9 cellular contexts compared by ENCODE assay signal in genomic region chr10:62726142-62726541, GRCh38.
DNase-seq lines count a peak whose midpoint lies in the region; ATAC-seq and TF ChIP-seq lines count a peak whose summit lies in the region.
"Had no signal": no experiment of that assay in that cellular context is flagged by ENCODE, and none has a peak within 500 bp of the region (broad histone marks: within the 10 kb centered on the region; RNA-seq: fewer than 3 reads in every experiment).

No MANE protein-coding gene starts in this region.

- no peaks in the 10 kb centered on the region for H3K36me3 ChIP-seq in Peyer's patch
- H3K36me3 ChIP-seq in left lung = no peaks in the 10 kb centered on the region
- no peaks in the 10 kb centered on the region for H3K36me3 ChIP-seq in MG63

- CTCF ChIA-PET in activated naive CD4-positive, alpha-beta T cell treated with anti-CD3 and anti-CD28 coated beads for 36 hours (lab: Charles Lee) = interaction anchor here (1.2 kb wide), 1 partner anchor 57 kb away, joined by 5 read pairs; no protein-coding TSS in a partner anchor
- CTCF ChIA-PET in activated naive CD4-positive, alpha-beta T cell treated with anti-CD3 and anti-CD28 coated beads, Interleukin-2, amount 10 ng/mL, durations not matched to agents 7 days and 5 days (lab: Charles Lee) = no interaction called here

- no peak overlapping the region for H3K27ac ChIP-seq in Peyer's patch
- H3K27ac ChIP-seq in left lung = no peak overlapping the region

- H3K27me3 ChIP-seq in Peyer's patch (no peaks in the 10 kb centered on the region), left lung (no peaks in the 10 kb centered on the region), MG63 (no peaks in the 10 kb centered on the region)

- no peak overlapping the region for H3K27ac Mint-ChIP-seq in activated naive CD4-positive, alpha-beta T cell treated with anti-CD3 and anti-CD28 coated beads for 36 hours
- no peak overlapping the region for H3K27ac Mint-ChIP-seq in activated naive CD4-positive, alpha-beta T cell treated with anti-CD3 and anti-CD28 coated beads, Interleukin-2, amount 10 ng/mL, durations not matched to agents 7 days and 5 days
- H3K27ac Mint-ChIP-seq in activated naive CD8-positive, alpha-beta T cell = peak overlapping the region; percentile 52
- H3K27ac Mint-ChIP-seq in stimulated activated naive CD8-positive, alpha-beta T cell treated with anti-CD3 and anti-CD28 coated beads, Interleukin-15, amount 100 ng/mL, for 72 hours = no peak overlapping the region
- H3K27ac Mint-ChIP-seq: B cell had no signal

- H3K4me1 Mint-ChIP-seq in activated naive CD4-positive, alpha-beta T cell treated with anti-CD3 and anti-CD28 coated beads for 36 hours (ENCODE audit: low read depth) = peaks cover 39% of the 10 kb centered on the region
- peaks cover 15% of the 10 kb centered on the region for H3K4me1 Mint-ChIP-seq in activated naive CD4-positive, alpha-beta T cell treated with anti-CD3 and anti-CD28 coated beads, Interleukin-2, amount 10 ng/mL, durations not matched to agents 7 days and 5 days
- peaks cover 49% of the 10 kb centered on the region for H3K4me1 Mint-ChIP-seq in activated naive CD8-positive, alpha-beta T cell (ENCODE audit: low read depth)
- peaks cover 51% of the 10 kb centered on the region for H3K4me1 Mint-ChIP-seq in stimulated activated naive CD8-positive, alpha-beta T cell treated with anti-CD3 and anti-CD28 coated beads, Interleukin-15, amount 100 ng/mL, for 72 hours
- H3K4me1 Mint-ChIP-seq: B cell had no signal

- TF ChIP-seq POLR2A in Peyer's patch (IDR thresholded peaks at IDR 0.05) = no peak

- no peaks in the 10 kb centered on the region for H3K9me3 ChIP-seq in Peyer's patch
- no peaks in the 10 kb centered on the region for H3K9me3 ChIP-seq in left lung
- H3K9me3 ChIP-seq in MG63 = no peaks in the 10 kb centered on the region

- peak; percentile 69 for DNase-seq in activated naive CD4-positive, alpha-beta T cell treated with anti-CD3 and anti-CD28 coated beads for 36 hours
- DNase-seq in activated naive CD4-positive, alpha-beta T cell treated with anti-CD3 and anti-CD28 coated beads, Interleukin-2, amount 10 ng/mL, durations not matched to agents 7 days and 5 days = no peak
- peak; percentile 57 to 75 for DNase-seq in stimulated activated naive CD8-positive, alpha-beta T cell treated with anti-CD3 and anti-CD28 coated beads, Interleukin-15, amount 100 ng/mL, for 72 hours
- DNase-seq in Peyer's patch = no peak
- no peak for DNase-seq in left lung
- no peak for DNase-seq in MG63

- H3K36me3 Mint-ChIP-seq in activated naive CD4-positive, alpha-beta T cell treated with anti-CD3 and anti-CD28 coated beads for 36 hours (ENCODE audit: low read depth) = no peaks in the 10 kb centered on the region
- H3K36me3 Mint-ChIP-seq in activated naive CD4-positive, alpha-beta T cell treated with anti-CD3 and anti-CD28 coated beads, Interleukin-2, amount 10 ng/mL, durations not matched to agents 7 days and 5 days = no peaks in the 10 kb centered on the region
- H3K36me3 Mint-ChIP-seq in activated naive CD8-positive, alpha-beta T cell = no peaks in the 10 kb centered on the region

- H3K4me1 ChIP-seq in Peyer's patch (no peaks in the 10 kb centered on the region), left lung (peaks cover 0 to 5% of the 10 kb centered on the region in 2 donors)

- TF ChIP-seq CTCF in Peyer's patch (IDR thresholded peaks at IDR 0.05) = no peak
- no peak for TF ChIP-seq CTCF in left lung (IDR thresholded peaks at IDR 0.05)

- peaks cover 3% of the 10 kb centered on the region for H3K27me3 Mint-ChIP-seq in activated naive CD4-positive, alpha-beta T cell treated with anti-CD3 and anti-CD28 coated beads for 36 hours (ENCODE audit: low read depth)
- peaks cover 30% of the 10 kb centered on the region for H3K27me3 Mint-ChIP-seq in activated naive CD4-positive, alpha-beta T cell treated with anti-CD3 and anti-CD28 coated beads, Interleukin-2, amount 10 ng/mL, durations not matched to agents 7 days and 5 days
- no peaks in the 10 kb centered on the region for H3K27me3 Mint-ChIP-seq in activated naive CD8-positive, alpha-beta T cell
- H3K27me3 Mint-ChIP-seq in stimulated activated naive CD8-positive, alpha-beta T cell treated with anti-CD3 and anti-CD28 coated beads, Interleukin-15, amount 100 ng/mL, for 72 hours = no peaks in the 10 kb centered on the region

- no peak overlapping the region for H3K4me3 Mint-ChIP-seq in activated naive CD4-positive, alpha-beta T cell treated with anti-CD3 and anti-CD28 coated beads for 36 hours
- H3K4me3 Mint-ChIP-seq in activated naive CD4-positive, alpha-beta T cell treated with anti-CD3 and anti-CD28 coated beads, Interleukin-2, amount 10 ng/mL, durations not matched to agents 7 days and 5 days = no peak overlapping the region
- H3K4me3 Mint-ChIP-seq in activated naive CD8-positive, alpha-beta T cell = no peak overlapping the region
- H3K4me3 Mint-ChIP-seq in stimulated activated naive CD8-positive, alpha-beta T cell treated with anti-CD3 and anti-CD28 coated beads, Interleukin-15, amount 100 ng/mL, for 72 hours = no peak overlapping the region
- H3K4me3 Mint-ChIP-seq: B cell had no signal

- intact Hi-C loops in activated naive CD4-positive, alpha-beta T cell treated with anti-CD3 and anti-CD28 coated beads for 36 hours (cut with micrococcal nuclease) = loop anchor here (1.0 kb wide), 1 partner anchor 9 kb away; no protein-coding TSS in a partner anchor
- intact Hi-C loops in left lung (cut with DNase I) = no loop called here

- H3K4me3 ChIP-seq in Peyer's patch (no peak overlapping the region), left lung (no peak overlapping the region), MG63 (no peak overlapping the region)

- ATAC-seq in HG03139 (IDR thresholded peaks at IDR 0.05; ENCODE audit: unreplicated experiment) (peak; percentile 54), left lung (no peak)
- peak; percentile 97 for ATAC-seq in stimulated activated naive CD8-positive, alpha-beta T cell treated with anti-CD3 and anti-CD28 coated beads, Interleukin-15, amount 100 ng/mL, for 72 hours

- no peaks in the 10 kb centered on the region for H3K9me3 Mint-ChIP-seq in activated naive CD4-positive, alpha-beta T cell treated with anti-CD3 and anti-CD28 coated beads for 36 hours
- no peaks in the 10 kb centered on the region for H3K9me3 Mint-ChIP-seq in activated naive CD4-positive, alpha-beta T cell treated with anti-CD3 and anti-CD28 coated beads, Interleukin-2, amount 10 ng/mL, durations not matched to agents 7 days and 5 days
- no peaks in the 10 kb centered on the region for H3K9me3 Mint-ChIP-seq in activated naive CD8-positive, alpha-beta T cell (ENCODE audit: low read depth)
- no peaks in the 10 kb centered on the region for H3K9me3 Mint-ChIP-seq in stimulated activated naive CD8-positive, alpha-beta T cell treated with anti-CD3 and anti-CD28 coated beads, Interleukin-15, amount 100 ng/mL, for 72 hours

Comparison
In these comparisons a context has a peak if more than half of its experiments do, and no peak if none do; other contexts are left out.
1. DNase-seq: peak in activated naive CD4-positive, alpha-beta T cell treated with anti-CD3 and anti-CD28 coated beads for 36 hours (single experiment) and stimulated activated naive CD8-positive, alpha-beta T cell treated with anti-CD3 and anti-CD28 coated beads, Interleukin-15, amount 100 ng/mL, for 72 hours (2 of 2); none in activated naive CD4-positive, alpha-beta T cell treated with anti-CD3 and anti-CD28 coated beads, Interleukin-2, amount 10 ng/mL, durations not matched to agents 7 days and 5 days (single experiment), Peyer's patch (0 of 3), left lung (0 of 2) and MG63 (single experiment).